Comparison of ENCODE assay signal across 8 cellular contexts in the genomic region with DNA sequence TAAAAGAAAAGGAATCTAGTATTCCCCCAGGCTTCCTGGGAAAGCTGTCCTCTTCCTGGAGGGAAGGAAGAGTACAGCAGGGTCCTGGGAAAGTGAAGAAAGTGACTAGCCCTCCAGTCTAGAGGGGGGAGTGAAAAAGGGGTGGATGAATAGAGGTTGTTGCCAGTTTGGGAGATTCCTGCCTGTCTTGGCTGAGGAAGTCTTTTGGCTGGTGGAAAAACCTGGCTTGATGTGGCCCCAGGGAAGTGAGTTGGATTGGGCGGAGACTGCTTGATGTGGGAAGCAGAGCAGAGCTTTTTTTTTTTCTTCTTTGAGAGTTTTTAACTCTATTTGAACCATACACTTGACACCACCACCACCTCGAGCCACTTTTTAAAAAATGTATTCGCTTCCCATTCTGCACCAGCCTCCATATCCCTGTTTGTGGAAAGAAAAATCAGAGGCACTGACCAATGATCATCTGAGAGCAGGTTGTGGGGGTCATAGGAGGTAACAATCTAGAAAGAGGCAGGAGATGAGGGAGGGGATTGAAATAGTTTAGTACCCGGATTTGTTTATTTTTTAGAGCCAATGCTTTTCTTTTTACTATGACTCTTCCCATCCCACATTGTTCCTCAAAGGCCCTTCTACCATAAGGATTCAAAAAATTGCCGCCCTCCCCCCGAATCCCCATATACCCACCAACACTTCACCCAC. TPM values are rescaled to one million over a fixed set of nuclear protein-coding genes. Genes with fewer than 3 reads are reported as not detected.
A peak's percentile ranks its signal among the peaks of the same experiment; 100 is the strongest.
DNase-seq lines count a peak whose midpoint lies in the region; ATAC-seq and TF ChIP-seq lines count a peak whose summit lies in the region.

No MANE protein-coding gene starts in this region.

- peaks cover 5% of the 10 kb centered on the region for H3K27me3 ChIP-seq in iPS-15b (ENCODE audit: control insufficient read depth, insufficient read depth, low read length)

- H3K36me3 ChIP-seq in iPS-15b (ENCODE audit: control insufficient read depth, insufficient read depth, low read length) = peaks cover 18% of the 10 kb centered on the region

- peaks cover 16% of the 10 kb centered on the region for H3K4me1 ChIP-seq in iPS-15b (ENCODE audit: control insufficient read depth, insufficient read depth, low read length)

- H3K4me3 ChIP-seq in AG04449 (ENCODE audit: low read depth, low read length) (peak overlapping the region; percentile 71), iPS-15b (ENCODE audit: low read depth, low read length) (peak overlapping the region; percentile 86)

- POLR2A ChIA-PET in AG04449 (lab: Yijun Ruan, JAX) = interaction anchor here (0.9 kb wide), 1 partner anchor 23 kb away, joined by 3 read pairs; no protein-coding TSS in a partner anchor

- intact Hi-C loops in sciatic nerve (cut with DNase I) = no loop called here

- ATAC-seq in sciatic nerve (peak; percentile 79), HG03025 (IDR thresholded peaks at IDR 0.05; ENCODE audit: low FRiP score, unreplicated experiment) (no peak), GM19397 (IDR thresholded peaks at IDR 0.05; ENCODE audit: unreplicated experiment) (no peak), HG02970 (IDR thresholded peaks at IDR 0.05; ENCODE audit: low FRiP score, unreplicated experiment) (no peak)

- H3K27ac ChIP-seq in angular gyrus (ENCODE audit: low read depth, low read length) = peak overlapping the region; percentile 97

- CTCF ChIA-PET in AG04449 (lab: Yijun Ruan, JAX) = interaction anchor here (1.7 to 5.0 kb wide), 4 partner anchors 11 to 29 kb away, joined by 5 to 35 read pairs (median 12); partner anchors contain the start of gene B4GALNT1

- TF ChIP-seq CTCF in AG04449 (IDR thresholded peaks at IDR 0.05; ENCODE audit: insufficient read depth, low read length, missing control alignments) = no peak

- no peaks in the 10 kb centered on the region for H3K9me3 ChIP-seq in iPS-15b (ENCODE audit: control insufficient read depth, insufficient read depth, low read length)

- H3K9ac ChIP-seq in iPS-15b (ENCODE audit: low read depth, low read length) = peak overlapping the region; percentile 74

- DNase-seq in AG04449 (ENCODE audit: low read depth, low spot score) (no peak), HCEC 1CT (peak; percentile 9), sciatic nerve (ENCODE audit: low spot score) (no peak)

RNA-seq across cellular contexts. Expression of gene DTX3, which starts 0.7 kb away (rescaled TPM):
- 42.9 TPM for total RNA-seq in sciatic nerve

RNA-seq across cellular contexts. Expression of gene ARHGEF25, which starts 7.3 kb away (rescaled TPM):
- 61.3 TPM for total RNA-seq in sciatic nerve

RNA-seq across cellular contexts. Expression of gene PIP4K2C, which starts 12.9 kb away (rescaled TPM):
- 26.0 TPM for total RNA-seq in sciatic nerve

RNA-seq across cellular contexts. Expression of gene B4GALNT1, which starts 29.1 kb away (rescaled TPM):
- total RNA-seq in sciatic nerve = 16.6 TPM

RNA-seq across cellular contexts. Expression of gene KIF5A, which starts 54.1 kb away (rescaled TPM):
- total RNA-seq in sciatic nerve = 5.6 TPM
